In genomic region chr9:126773004-126773607, GRCh38 we compare ENCODE assay signal across 9 cellular contexts. TPM values are rescaled to one million over a fixed set of nuclear protein-coding genes. Genes with fewer than 3 reads are reported as not detected.
DNase-seq lines count a peak whose midpoint lies in the region; ATAC-seq and TF ChIP-seq lines count a peak whose summit lies in the region.
"Had no signal": no experiment of that assay in that cellular context is flagged by ENCODE, and none has a peak within 500 bp of the region (broad histone marks: within the 10 kb centered on the region; RNA-seq: fewer than 3 reads in every experiment).

No MANE protein-coding gene starts in this region.

- H3K36me3 ChIP-seq in Panc1 (ENCODE audit: control insufficient read depth, insufficient read depth, low read length): no peaks in the 10 kb centered on the region
- H3K36me3 ChIP-seq in upper lobe of right lung: no peaks in the 10 kb centered on the region

- TF ChIP-seq CTCF in Panc1 (IDR thresholded peaks at IDR 0.05) (peak; percentile 73), upper lobe of right lung (IDR thresholded peaks at IDR 0.05) (peak; percentile 34)

- H3K4me3 ChIP-seq in Panc1 (ENCODE audit: low read depth in 2 of 2, low read length in 2 of 2) (no peak overlapping the region), upper lobe of right lung (no peak overlapping the region)

- DNase-seq in Right ventricle myocardium superior: no peak
- DNase-seq in left cardiac atrium: no peak
- no peak for DNase-seq in Panc1 (ENCODE audit: low read depth, low spot score)
- DNase-seq in fibroblast of peridontal ligament (ENCODE audit: extremely low read depth): peak; percentile 33
- DNase-seq in upper lobe of right lung: peak; percentile 25
- no peak for DNase-seq in GF-D8 (lab: John Stamatoyannopoulos, UW)
- DNase-seq in NCI-H774 (lab: John Stamatoyannopoulos, UW): no peak
- DNase-seq: activated gamma-delta T cell treated with Interleukin-2 at 50 U/mL for 16 hours had no signal

- BruUV-seq in Panc1 (replicated peaks; lab: Mats Ljungman, UMichigan): no TSS peak

- ATAC-seq in Right ventricle myocardium superior (ENCODE audit: poor library complexity): peak; percentile 57
- ATAC-seq in left cardiac atrium: no peak
- peak; percentile 81 for ATAC-seq in Panc1
- no peak for ATAC-seq in upper lobe of right lung
- no peak for ATAC-seq in GM19395 (IDR thresholded peaks at IDR 0.05; ENCODE audit: unreplicated experiment)

- H3K9me3 ChIP-seq in Panc1 (ENCODE audit: control insufficient read depth, insufficient read depth, low read depth, low read length): no peaks in the 10 kb centered on the region
- no peaks in the 10 kb centered on the region for H3K9me3 ChIP-seq in upper lobe of right lung

- H3K27me3 ChIP-seq in Panc1 (ENCODE audit: control insufficient read depth, insufficient read depth, low read length) (peaks cover 6% of the 10 kb centered on the region), upper lobe of right lung (peaks cover 31% of the 10 kb centered on the region)

- in situ Hi-C loops in Panc1 (cut with HindIII; ENCODE audit: low pct_unique_long_range_greater_than_20kb, low sequenced_read_pairs): no loop called here

- intact Hi-C loops in Right ventricle myocardium superior (cut with DNase I) (no loop called here), left cardiac atrium (cut with DNase I) (no loop called here), Panc1 (cut with micrococcal nuclease; ENCODE audit: unreplicated experiment) (no loop called here), upper lobe of right lung (cut with DNase I) (no loop called here)

- POLR2A ChIA-PET in Panc1 (lab: Charles Lee): no interaction called here

- H3K27ac ChIP-seq in Panc1 (ENCODE audit: low read length): no peak overlapping the region
- H3K27ac ChIP-seq in upper lobe of right lung: no peak overlapping the region

- H3K4me1 ChIP-seq in Panc1 (ENCODE audit: control insufficient read depth, insufficient read depth, low read length) (no peaks in the 10 kb centered on the region), upper lobe of right lung (no peaks in the 10 kb centered on the region)

- CTCF ChIA-PET in Panc1 (lab: Charles Lee): interaction anchor here (0.6 to 0.7 kb wide), 3 partner anchors 39 to 1024 kb away, joined by 4 to 8 read pairs (median 7); no protein-coding TSS in a partner anchor

RNA-seq across cellular contexts. Expression of gene ZBTB43, which starts 31.7 kb away (rescaled TPM):
- total RNA-seq in Right ventricle myocardium superior: 36.8 TPM
- 10 to 100 TPM; 17.5 to 34.0 TPM for total RNA-seq in left cardiac atrium
- 9.7 TPM for total RNA-seq in Panc1 (2021; ENCODE audit: unreplicated experiment)
- 2.0 TPM for polyA plus RNA-seq in Panc1 (2012; ENCODE audit: insufficient read length)
- 24.9 TPM for total RNA-seq in upper lobe of right lung

Comparison
In these comparisons a context has a peak if more than half of its experiments do, and no peak if none do; other contexts are left out.
1. ATAC-seq: peak in Right ventricle myocardium superior (single experiment) and Panc1 (single experiment); none in left cardiac atrium (0 of 2), upper lobe of right lung (single experiment) and GM19395 (single experiment).
2. DNase-seq: peak in fibroblast of peridontal ligament (single experiment) and upper lobe of right lung (single experiment); none in Right ventricle myocardium superior (single experiment), left cardiac atrium (single experiment), Panc1 (single experiment), GF-D8 (single experiment) and NCI-H774 (single experiment).